Comparison of ENCODE assay signal across 28 cellular contexts in genomic region chr15:72180771-72181324, GRCh38. TPM values are rescaled to one million over a fixed set of nuclear protein-coding genes. Genes with fewer than 3 reads are reported as not detected.
A peak's percentile ranks its signal among the peaks of the same experiment; 100 is the strongest.
DNase-seq lines count a peak whose midpoint lies in the region; ATAC-seq, FAIRE-seq and TF ChIP-seq lines count a peak whose summit lies in the region.
"Had no signal": no experiment of that assay in that cellular context is flagged by ENCODE, and none has a peak within 500 bp of the region (broad histone marks: within the 10 kb centered on the region; RNA-seq: fewer than 3 reads in every experiment).

No MANE protein-coding gene starts in this region.

- no peak for FAIRE-seq in urothelium cell line (lab: Jason Lieb, UNC)
- FAIRE-seq: G401.6, GM12892 had no signal

- TF ChIP-seq CTCF in lower lobe of right lung (IDR thresholded peaks at IDR 0.05), result no peak
- TF ChIP-seq CTCF in type B pancreatic cell (conservative IDR thresholded peaks at IDR 0.05), result no peak

- H3K4me3 Mint-ChIP-seq in activated naive CD4-positive, alpha-beta T cell treated with anti-CD3 and anti-CD28 coated beads, Interleukin-2, amount 10 ng/mL, durations not matched to agents 7 days and 5 days, result no peak overlapping the region
- peak overlapping the region; percentile 3 for H3K4me3 Mint-ChIP-seq in type B pancreatic cell
- H3K4me3 Mint-ChIP-seq: CD8-positive, alpha-beta memory T cell; GM23338 had no signal

- peaks cover 11% of the 10 kb centered on the region for H3K27me3 ChIP-seq in lower lobe of right lung (ENCODE audit: low read depth)
- H3K27me3 ChIP-seq: SJCRH30 had no signal

- no peak overlapping the region for H3K4me3 ChIP-seq in lower lobe of right lung
- H3K4me3 ChIP-seq: GM23338, SJCRH30 had no signal

- no peaks in the 10 kb centered on the region for H3K4me1 Mint-ChIP-seq in activated naive CD4-positive, alpha-beta T cell treated with anti-CD3 and anti-CD28 coated beads, Interleukin-2, amount 10 ng/mL, durations not matched to agents 7 days and 5 days
- peaks cover 18% of the 10 kb centered on the region for H3K4me1 Mint-ChIP-seq in type B pancreatic cell (ENCODE audit: unreplicated experiment)
- H3K4me1 Mint-ChIP-seq: CD8-positive, alpha-beta memory T cell had no signal

- H3K27ac ChIP-seq in lower lobe of right lung, result peak overlapping the region; percentile 38
- H3K27ac ChIP-seq: 22Rv1, C4-2B, SJCRH30 had no signal

- ATAC-seq in lower lobe of right lung, result no peak
- no peak for ATAC-seq in activated CD4-positive, CD25-positive, alpha-beta regulatory T cell treated with anti-CD3 and anti-CD28 coated beads, Interleukin-2, amount 50 U/mL, for 24 hours
- ATAC-seq: GM23338 had no signal

- no peaks in the 10 kb centered on the region for H3K9me3 ChIP-seq in lower lobe of right lung
- H3K9me3 ChIP-seq: SJCRH30 had no signal

- no peaks in the 10 kb centered on the region for H3K9me3 Mint-ChIP-seq in activated naive CD4-positive, alpha-beta T cell treated with anti-CD3 and anti-CD28 coated beads, Interleukin-2, amount 10 ng/mL, durations not matched to agents 7 days and 5 days
- H3K9me3 Mint-ChIP-seq in type B pancreatic cell, result no peaks in the 10 kb centered on the region
- H3K9me3 Mint-ChIP-seq: CD8-positive, alpha-beta memory T cell; GM23338 had no signal

- H3K4me1 ChIP-seq in lower lobe of right lung, result peaks cover 39% of the 10 kb centered on the region

- CTCF ChIA-PET in activated naive CD4-positive, alpha-beta T cell treated with anti-CD3 and anti-CD28 coated beads, Interleukin-2, amount 10 ng/mL, durations not matched to agents 7 days and 5 days (lab: Charles Lee), result no interaction called here

- H3K36me3 ChIP-seq in lower lobe of right lung, result no peaks in the 10 kb centered on the region
- H3K36me3 ChIP-seq: SJCRH30 had no signal

- DNase-seq in activated naive CD4-positive, alpha-beta T cell treated with anti-CD3 and anti-CD28 coated beads, Interleukin-2, amount 10 ng/mL, durations not matched to agents 7 days and 5 days, result peak; percentile 3
- no peak for DNase-seq in activated naive CD4-positive, alpha-beta T cell treated with anti-CD3 and anti-CD28 coated beads, Interleukin-2, amount 50 U/mL, for 16 hours
- no peak for DNase-seq in lower lobe of right lung
- peak; percentile 24 for DNase-seq in posterior vena cava (ENCODE audit: low spot score)
- DNase-seq in type B pancreatic cell (ENCODE audit: extremely low spot score, unreplicated experiment), result no peak
- DNase-seq in urothelium cell line (ENCODE audit: low spot score), result no peak
- DNase-seq in stimulated activated CD4-positive, alpha-beta T cell treated with anti-CD3 and anti-CD28 coated beads, Interleukin-15, amount 100 ng/mL, for 24 hours, result no peak
- DNase-seq: ACHN; Calu3; CD8-positive, alpha-beta memory T cell; HCEC 1CT; KG1; NCI-H1105; NCI-H2081; NCI-H2171; NCI-H345; NCI-H524; NCI-H774; NK-92 treated with Interleukin-12 subunit alpha and Interleukin-12 subunit beta, amount 100 ng/mL, for 24 hours; SJCRH30 had no signal

- intact Hi-C loops in lower lobe of right lung (cut with DNase I), result no loop called here
- intact Hi-C loops in posterior vena cava (cut with DNase I), result no loop called here

- peaks cover 45% of the 10 kb centered on the region for H3K27me3 Mint-ChIP-seq in activated naive CD4-positive, alpha-beta T cell treated with anti-CD3 and anti-CD28 coated beads, Interleukin-2, amount 10 ng/mL, durations not matched to agents 7 days and 5 days
- peaks cover 12% of the 10 kb centered on the region for H3K27me3 Mint-ChIP-seq in type B pancreatic cell

- no peak overlapping the region for H3K27ac Mint-ChIP-seq in activated naive CD4-positive, alpha-beta T cell treated with anti-CD3 and anti-CD28 coated beads, Interleukin-2, amount 10 ng/mL, durations not matched to agents 7 days and 5 days
- H3K27ac Mint-ChIP-seq in type B pancreatic cell, result peak overlapping the region; percentile 17
- H3K27ac Mint-ChIP-seq: GM23338 had no signal

- H3K36me3 Mint-ChIP-seq in activated naive CD4-positive, alpha-beta T cell treated with anti-CD3 and anti-CD28 coated beads, Interleukin-2, amount 10 ng/mL, durations not matched to agents 7 days and 5 days, result no peaks in the 10 kb centered on the region
- H3K36me3 Mint-ChIP-seq in type B pancreatic cell, result no peaks in the 10 kb centered on the region

RNA-seq across cellular contexts. Expression of gene GRAMD2A, which starts 16.7 kb away (rescaled TPM):
- 29.3 TPM for total RNA-seq in lower lobe of right lung
- total RNA-seq in posterior vena cava, result under 1 TPM in 1 of 2 donors, not detected in 1; 0.10 TPM
- 6.0 and 15.5 TPM in 2 replicates for total RNA-seq in type B pancreatic cell (ENCODE audit: low replicate concordance)
- total RNA-seq: CD8-positive, alpha-beta memory T cell; Daoy; HT1080; SJCRH30 had no signal

RNA-seq across cellular contexts. Expression of gene PKM, which starts 50.1 kb away (rescaled TPM):
- total RNA-seq in lower lobe of right lung (443 TPM), posterior vena cava (100 to 1,000 TPM; 554 to 783 TPM), type B pancreatic cell (ENCODE audit: low replicate concordance) (597 and 663 TPM in 2 replicates)

Comparison
In these comparisons a context has a peak if more than half of its experiments do, and no peak if none do; other contexts are left out.
1. DNase-seq: peak in activated naive CD4-positive, alpha-beta T cell treated with anti-CD3 and anti-CD28 coated beads, Interleukin-2, amount 10 ng/mL, durations not matched to agents 7 days and 5 days (single experiment) and posterior vena cava (single experiment); none in activated naive CD4-positive, alpha-beta T cell treated with anti-CD3 and anti-CD28 coated beads, Interleukin-2, amount 50 U/mL, for 16 hours (single experiment), lower lobe of right lung (single experiment), type B pancreatic cell (single experiment), urothelium cell line (single experiment) and stimulated activated CD4-positive, alpha-beta T cell treated with anti-CD3 and anti-CD28 coated beads, Interleukin-15, amount 100 ng/mL, for 24 hours (single experiment).